Comparison of ENCODE assay signal across 23 cellular contexts in the genomic region with DNA sequence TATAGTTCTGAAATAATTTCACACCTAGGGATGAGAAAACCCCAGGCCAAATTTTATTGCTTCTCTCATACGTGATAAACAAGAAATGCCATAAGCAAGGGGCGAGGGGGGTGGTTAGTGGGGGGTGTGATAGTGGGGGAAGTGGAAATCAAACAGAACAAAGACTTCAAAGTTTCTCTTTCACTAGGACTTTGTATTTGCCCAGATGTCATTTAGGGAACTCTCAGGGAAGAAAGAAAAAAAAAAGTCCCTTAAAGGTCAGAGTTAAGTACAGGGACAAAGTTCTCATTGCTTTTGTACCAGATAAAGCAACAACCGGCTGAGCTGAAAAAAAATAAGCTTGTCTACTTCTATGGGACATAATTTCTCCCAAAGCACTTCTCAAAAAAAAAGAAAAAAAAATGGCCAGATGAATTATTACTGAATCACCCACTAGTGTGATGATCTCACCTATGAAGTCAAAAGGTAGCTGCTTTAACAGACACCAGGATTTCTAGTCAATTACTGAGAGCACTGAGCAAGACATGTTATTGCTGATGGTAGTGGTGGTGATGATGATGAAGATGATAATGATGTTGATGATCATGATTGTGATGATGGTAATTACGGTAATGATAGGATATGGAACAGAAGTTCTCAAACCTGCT.
"Had no signal": no experiment of that assay in that cellular context is flagged by ENCODE, and none has a peak within 500 bp of the region (broad histone marks: within the 10 kb centered on the region; RNA-seq: fewer than 3 reads in every experiment).

No MANE protein-coding gene starts in this region.

- H3K36me3 Mint-ChIP-seq: stimulated activated effector memory CD8-positive, alpha-beta T cell treated with anti-CD3 and anti-CD28 coated beads, Interleukin-12 subunit alpha, Interleukin-12 subunit beta, amount 100 ng/mL, for 72 hours had no signal

- H3K4me3 Mint-ChIP-seq: activated naive CD8-positive, alpha-beta T cell; activated T-cell treated with anti-CD3 and anti-CD28 coated beads, Interleukin-2, amount 50 U/mL, for 24 hours; activated T-helper 17 cell treated with anti-CD3 and anti-CD28 coated beads, Interleukin-2, amount 50 U/mL, for 72 hours; effector memory CD8-positive, alpha-beta T cell; naive thymus-derived CD8-positive, alpha-beta T cell; stimulated activated effector memory CD8-positive, alpha-beta T cell treated with anti-CD3 and anti-CD28 coated beads, Interleukin-12 subunit alpha, Interleukin-12 subunit beta, amount 100 ng/mL, for 72 hours; stimulated activated naive CD8-positive, alpha-beta T cell treated with anti-CD3 and anti-CD28 coated beads, Interleukin-15, amount 100 ng/mL, for 72 hours had no signal

- H3K27ac Mint-ChIP-seq: activated naive CD8-positive, alpha-beta T cell; activated T-cell treated with anti-CD3 and anti-CD28 coated beads, Interleukin-2, amount 50 U/mL, for 24 hours; activated T-helper 17 cell treated with anti-CD3 and anti-CD28 coated beads, Interleukin-2, amount 50 U/mL, for 72 hours; effector memory CD8-positive, alpha-beta T cell; naive thymus-derived CD8-positive, alpha-beta T cell; stimulated activated effector memory CD8-positive, alpha-beta T cell treated with anti-CD3 and anti-CD28 coated beads, Interleukin-12 subunit alpha, Interleukin-12 subunit beta, amount 100 ng/mL, for 72 hours; stimulated activated naive CD8-positive, alpha-beta T cell treated with anti-CD3 and anti-CD28 coated beads, Interleukin-15, amount 100 ng/mL, for 72 hours had no signal

- H3K4me1 Mint-ChIP-seq: activated T-helper 17 cell treated with anti-CD3 and anti-CD28 coated beads, Interleukin-2, amount 50 U/mL, for 72 hours; stimulated activated effector memory CD8-positive, alpha-beta T cell treated with anti-CD3 and anti-CD28 coated beads, Interleukin-12 subunit alpha, Interleukin-12 subunit beta, amount 100 ng/mL, for 72 hours had no signal

- H3K4me3 ChIP-seq: adrenal gland, ascending aorta, colonic mucosa, dorsolateral prefrontal cortex, esophagus muscularis mucosa, gastroesophageal sphincter, lower lobe of right lung, tibial artery had no signal

- H3K36me3 ChIP-seq: adrenal gland, ascending aorta, colonic mucosa, esophagus muscularis mucosa, gastroesophageal sphincter, lower lobe of right lung, tibial artery had no signal

- DNase-seq: activated CD4-positive, alpha-beta T cell treated with anti-CD3 and anti-CD28 coated beads for 1 hour; activated CD4-positive, alpha-beta T cell treated with anti-CD3 and anti-CD28 coated beads, Interleukin-2, amount 50 U/mL, for 1 hour; activated naive CD4-positive, alpha-beta T cell; activated T-cell treated with anti-CD3 and anti-CD28 coated beads, Interleukin-2, amount 50 U/mL, for 24 hours; adrenal gland; colonic mucosa; dorsolateral prefrontal cortex; effector memory CD8-positive, alpha-beta T cell; head of caudate nucleus; hypothalamus; left cardiac atrium; lower lobe of right lung; naive thymus-derived CD8-positive, alpha-beta T cell; stimulated activated CD4-positive, alpha-beta T cell treated with anti-CD3 and anti-CD28 coated beads, Interleukin-2, amount 100 ng/mL, for 24 hours; stimulated activated naive CD8-positive, alpha-beta T cell treated with anti-CD3 and anti-CD28 coated beads, Interleukin-15, amount 100 ng/mL, for 72 hours; T-helper 1 cell; tibial artery had no signal

- H3K27ac ChIP-seq: adrenal gland, ascending aorta, colonic mucosa, esophagus muscularis mucosa, gastroesophageal sphincter, lower lobe of right lung, tibial artery had no signal

- H3K9me3 Mint-ChIP-seq: activated T-cell treated with anti-CD3 and anti-CD28 coated beads, Interleukin-2, amount 50 U/mL, for 24 hours; activated T-helper 17 cell treated with anti-CD3 and anti-CD28 coated beads, Interleukin-2, amount 50 U/mL, for 72 hours; effector memory CD8-positive, alpha-beta T cell; stimulated activated effector memory CD8-positive, alpha-beta T cell treated with anti-CD3 and anti-CD28 coated beads, Interleukin-12 subunit alpha, Interleukin-12 subunit beta, amount 100 ng/mL, for 72 hours; stimulated activated naive CD8-positive, alpha-beta T cell treated with anti-CD3 and anti-CD28 coated beads, Interleukin-15, amount 100 ng/mL, for 72 hours had no signal

- H3K27me3 ChIP-seq: adrenal gland, ascending aorta, colonic mucosa, dorsolateral prefrontal cortex, esophagus muscularis mucosa, gastroesophageal sphincter, tibial artery had no signal

- ATAC-seq: activated T-helper 17 cell treated with anti-CD3 and anti-CD28 coated beads, Interleukin-2, amount 50 U/mL, for 72 hours; effector memory CD8-positive, alpha-beta T cell; gastroesophageal sphincter; left cardiac atrium; lower lobe of right lung; naive thymus-derived CD8-positive, alpha-beta T cell; stimulated activated effector memory CD8-positive, alpha-beta T cell treated with anti-CD3 and anti-CD28 coated beads, Interleukin-12 subunit alpha, Interleukin-12 subunit beta, amount 100 ng/mL, for 72 hours; stimulated activated naive CD8-positive, alpha-beta T cell treated with anti-CD3 and anti-CD28 coated beads, Interleukin-15, amount 100 ng/mL, for 72 hours had no signal

- H3K4me1 ChIP-seq: adrenal gland, ascending aorta, colonic mucosa, lower lobe of right lung, tibial artery had no signal

- H3K27me3 Mint-ChIP-seq: activated naive CD8-positive, alpha-beta T cell; activated T-cell treated with anti-CD3 and anti-CD28 coated beads, Interleukin-2, amount 50 U/mL, for 24 hours; activated T-helper 17 cell treated with anti-CD3 and anti-CD28 coated beads, Interleukin-2, amount 50 U/mL, for 72 hours; effector memory CD8-positive, alpha-beta T cell; naive thymus-derived CD8-positive, alpha-beta T cell; stimulated activated naive CD8-positive, alpha-beta T cell treated with anti-CD3 and anti-CD28 coated beads, Interleukin-15, amount 100 ng/mL, for 72 hours had no signal

- H3K9me3 ChIP-seq: adrenal gland, ascending aorta, colonic mucosa, esophagus muscularis mucosa, gastroesophageal sphincter, lower lobe of right lung, tibial artery had no signal
